In genomic region chr6:116277124-116277523, GRCh38 we compare ENCODE assay signal across 9 cellular contexts. TPM values are rescaled to one million over a fixed set of nuclear protein-coding genes. Genes with fewer than 3 reads are reported as not detected.
A peak's percentile ranks its signal among the peaks of the same experiment; 100 is the strongest.
DNase-seq lines count a peak whose midpoint lies in the region; ATAC-seq, FAIRE-seq and TF ChIP-seq lines count a peak whose summit lies in the region.
"Had no signal": no experiment of that assay in that cellular context is flagged by ENCODE, and none has a peak within 500 bp of the region (broad histone marks: within the 10 kb centered on the region; RNA-seq: fewer than 3 reads in every experiment).

No MANE protein-coding gene starts in this region.

- H3K27ac ChIP-seq in SU-DHL-6 (ENCODE audit: low read depth, low read length) (no peak overlapping the region), gastrocnemius medialis (peak overlapping the region; percentile 90 to 99 (median 96))

- no peaks in the 10 kb centered on the region for H3K9me3 ChIP-seq in SU-DHL-6 (ENCODE audit: insufficient read depth, low read length)
- no peaks in the 10 kb centered on the region for H3K9me3 ChIP-seq in gastrocnemius medialis

- no peaks in the 10 kb centered on the region for H3K9me2 ChIP-seq in SU-DHL-6 (replicated peaks; ENCODE audit: insufficient read depth, low read length)

- FAIRE-seq in GM12891 (lab: Jason Lieb, UNC) = no peak

- H4K20me1 ChIP-seq in SU-DHL-6 (ENCODE audit: low read depth, low read length) = peaks cover 18% of the 10 kb centered on the region

- ATAC-seq in gastrocnemius medialis (no peak), HG03521 (IDR thresholded peaks at IDR 0.05; ENCODE audit: unreplicated experiment) (no peak)
- ATAC-seq: left lobe of liver had no signal

- TF ChIP-seq POLR2A in gastrocnemius medialis (IDR thresholded peaks at IDR 0.05) (no peak), GM12891 (IDR thresholded peaks at IDR 0.05; ENCODE audit: low read depth, low read length) (no peak)

- no peak for TF ChIP-seq CTCF in GM12875 (IDR thresholded peaks at IDR 0.05; ENCODE audit: borderline replicate concordance, insufficient read depth, low read depth, low read length)
- TF ChIP-seq CTCF in SU-DHL-6 (IDR thresholded peaks at IDR 0.05; ENCODE audit: insufficient read depth, low read length, poor library complexity, severe bottlenecking) = no peak
- no peak for TF ChIP-seq CTCF in fibroblast of pulmonary artery (IDR thresholded peaks at IDR 0.05; ENCODE audit: low read length, missing control alignments)
- TF ChIP-seq CTCF in gastrocnemius medialis (IDR thresholded peaks at IDR 0.05 in 4 of 5, conservative IDR thresholded peaks at IDR 0.05 in 1 of 5) = no peak

- DNase-seq in fibroblast of pulmonary artery (ENCODE audit: low read depth) (no peak), gastrocnemius medialis (no peak), amygdala (lab: John Stamatoyannopoulos, UW) (no peak), AML-193 (lab: John Stamatoyannopoulos, UW) (no peak), GM12891 (ENCODE audit: insufficient read length, low spot score) (no peak)

- H2AFZ ChIP-seq in SU-DHL-6 (ENCODE audit: low read depth, low read length, severe bottlenecking) = no peak overlapping the region

- peak overlapping the region; percentile 78 for H3K4me2 ChIP-seq in SU-DHL-6 (ENCODE audit: low read depth, low read length, poor library complexity, severe bottlenecking)

- H3K4me3 ChIP-seq in GM12875 (ENCODE audit: low read depth, low read length) (peak overlapping the region; percentile 12), SU-DHL-6 (ENCODE audit: insufficient read depth, low read length, poor library complexity, severe bottlenecking) (peak overlapping the region; percentile 36), fibroblast of pulmonary artery (replicated peaks; ENCODE audit: low read depth, low read length) (peak overlapping the region; percentile 86), gastrocnemius medialis (peak overlapping the region; percentile 69 to 99 (median 86))

- intact Hi-C loops in gastrocnemius medialis (cut with DNase I; ENCODE audit: low total_unique reads) = no loop called here

- H3K4me1 ChIP-seq in gastrocnemius medialis = peaks cover 54 to 59% of the 10 kb centered on the region in 2 donors

- in situ Hi-C loops in gastrocnemius medialis (cut with MboI; ENCODE audit: low sequenced_read_pairs in 4 of 4) = loop anchor here in 3 of 4 donors (10.0 to 25.0 kb wide), 2 partner anchors 258 to 260 kb away; partner anchors contain the start of gene TRAPPC3L (in 1 of the 3)

- H3K27me3 ChIP-seq in SU-DHL-6 (ENCODE audit: low read length) (no peaks in the 10 kb centered on the region), gastrocnemius medialis (no peaks in the 10 kb centered on the region)

- peaks cover 50% of the 10 kb centered on the region for H3K79me2 ChIP-seq in SU-DHL-6 (ENCODE audit: insufficient read depth, low read length)

- peak overlapping the region; percentile 23 for H3K9ac ChIP-seq in SU-DHL-6 (ENCODE audit: low read length)

- peaks cover 12% of the 10 kb centered on the region for H3F3A ChIP-seq in SU-DHL-6 (ENCODE audit: insufficient read depth)

- H3K36me3 ChIP-seq in SU-DHL-6 (ENCODE audit: low read length) = no peaks in the 10 kb centered on the region
- H3K36me3 ChIP-seq in gastrocnemius medialis = peaks cover 0 to 17% of the 10 kb centered on the region in 2 donors

TF ChIP-seq in GM12891, 5 proteins besides CTCF, POLR2A, EP300 and RAD21:
- TF ChIP-seq PAX5 (IDR thresholded peaks at IDR 0.05; ENCODE audit: insufficient read depth, low read length, severe bottlenecking) = no peak
- no peak for TF ChIP-seq SPI1 (IDR thresholded peaks at IDR 0.05; ENCODE audit: low read depth, low read length)
- TF ChIP-seq POU2F2 (IDR thresholded peaks at IDR 0.05; ENCODE audit: low read depth, low read length) = no peak
- TF ChIP-seq TAF1 (IDR thresholded peaks at IDR 0.05; ENCODE audit: low read depth, low read length) = no peak
- no peak for TF ChIP-seq POLR2AphosphoS5 (IDR thresholded peaks at IDR 0.05; ENCODE audit: low read depth, low read length)

RNA-seq across cellular contexts. Expression of gene TSPYL1, which starts 2.6 kb away (rescaled TPM):
- total RNA-seq in gastrocnemius medialis = 100 to 1,000 TPM in 1 of 4 donors, 10 to 100 TPM in 3; 74.2 to 160 (median 81.2) TPM
- 26.9 TPM for polyA plus RNA-seq in GM12891 (2012; ENCODE audit: low read depth, missing spikeins)

RNA-seq across cellular contexts. Expression of gene TSPYL4, which starts 23.2 kb away (rescaled TPM):
- 1 to 10 TPM; 2.8 to 4.8 (median 3.8) TPM for total RNA-seq in gastrocnemius medialis
- 14.1 TPM for polyA plus RNA-seq in GM12891 (2012; ENCODE audit: low read depth, missing spikeins)

Comparison
In these comparisons a context has a peak if more than half of its experiments do, and no peak if none do; other contexts are left out.
1. H3K4me3 ChIP-seq: peak in every context shown above with its lines; median percentile 86 in fibroblast of pulmonary artery; 86 in gastrocnemius medialis; 36 in SU-DHL-6; 12 in GM12875.